In genomic region chr2:62001431-62001830, GRCh38 we compare ENCODE assay signal across 3 cellular contexts.
"Had no signal": no experiment of that assay in that cellular context is flagged by ENCODE, and none has a peak within 500 bp of the region (broad histone marks: within the 10 kb centered on the region; RNA-seq: fewer than 3 reads in every experiment).

No MANE protein-coding gene starts in this region.

- DNase-seq: GDM1, GF-D8 had no signal

- H3K4me3 ChIP-seq: GM12878 had no signal

- ATAC-seq: GM12878 had no signal
